In genomic region chr7:7417414-7417813, GRCh38 we compare ENCODE assay signal across 31 cellular contexts.
"Had no signal": no experiment of that assay in that cellular context is flagged by ENCODE, and none has a peak within 500 bp of the region (broad histone marks: within the 10 kb centered on the region; RNA-seq: fewer than 3 reads in every experiment).

No MANE protein-coding gene starts in this region.

- H3K27ac ChIP-seq: RWPE1 had no signal

- H3K4me3 Mint-ChIP-seq: activated CD4-positive, alpha-beta memory T cell treated with anti-CD3 and anti-CD28 coated beads, Interleukin-2, amount 10 ng/mL, durations not matched to agents 7 days and 5 days; activated CD8-positive, alpha-beta memory T cell treated with anti-CD3 and anti-CD28 coated beads, Interleukin-2, amount 10 ng/mL, durations not matched to agents 7 days and 5 days; activated naive CD4-positive, alpha-beta T cell treated with anti-CD3 and anti-CD28 coated beads, Interleukin-2, amount 10 ng/mL, durations not matched to agents 7 days and 5 days; activated naive CD8-positive, alpha-beta T cell; activated naive CD8-positive, alpha-beta T cell treated with anti-CD3 and anti-CD28 coated beads, Interleukin-2, amount 50 U/mL, for 24 hours; brain; T-cell had no signal

- H3K27ac Mint-ChIP-seq: activated CD4-positive, alpha-beta memory T cell treated with anti-CD3 and anti-CD28 coated beads, Interleukin-2, amount 10 ng/mL, durations not matched to agents 7 days and 5 days; activated CD8-positive, alpha-beta memory T cell treated with anti-CD3 and anti-CD28 coated beads, Interleukin-2, amount 10 ng/mL, durations not matched to agents 7 days and 5 days; activated naive CD4-positive, alpha-beta T cell treated with anti-CD3 and anti-CD28 coated beads, Interleukin-2, amount 10 ng/mL, durations not matched to agents 7 days and 5 days; activated naive CD8-positive, alpha-beta T cell; activated naive CD8-positive, alpha-beta T cell treated with anti-CD3 and anti-CD28 coated beads, Interleukin-2, amount 50 U/mL, for 24 hours; brain had no signal

- H3K36me3 Mint-ChIP-seq: activated CD8-positive, alpha-beta memory T cell treated with anti-CD3 and anti-CD28 coated beads, Interleukin-2, amount 10 ng/mL, durations not matched to agents 7 days and 5 days; activated naive CD4-positive, alpha-beta T cell treated with anti-CD3 and anti-CD28 coated beads, Interleukin-2, amount 10 ng/mL, durations not matched to agents 7 days and 5 days; brain; T-cell had no signal

- H3K36me3 ChIP-seq: WERI-Rb-1 had no signal

- H3K4me1 Mint-ChIP-seq: brain had no signal

- ATAC-seq: activated CD8-positive, alpha-beta memory T cell treated with anti-CD3 and anti-CD28 coated beads, Interleukin-2, amount 10 ng/mL, durations not matched to agents 7 days and 5 days; activated naive CD8-positive, alpha-beta T cell treated with anti-CD3 and anti-CD28 coated beads, Interleukin-2, amount 50 U/mL, for 24 hours; PC-3; Right ventricle myocardium inferior; SK-N-SH treated with all-trans-retinoic acid at 6 μM for 48 hours; T-cell had no signal

- H3K27me3 Mint-ChIP-seq: activated CD4-positive, alpha-beta memory T cell treated with anti-CD3 and anti-CD28 coated beads, Interleukin-2, amount 10 ng/mL, durations not matched to agents 7 days and 5 days; activated CD8-positive, alpha-beta memory T cell treated with anti-CD3 and anti-CD28 coated beads, Interleukin-2, amount 10 ng/mL, durations not matched to agents 7 days and 5 days; activated naive CD4-positive, alpha-beta T cell treated with anti-CD3 and anti-CD28 coated beads, Interleukin-2, amount 10 ng/mL, durations not matched to agents 7 days and 5 days; activated naive CD8-positive, alpha-beta T cell; activated naive CD8-positive, alpha-beta T cell treated with anti-CD3 and anti-CD28 coated beads, Interleukin-2, amount 50 U/mL, for 24 hours; brain; T-cell had no signal

- H3K9me3 Mint-ChIP-seq: activated CD4-positive, alpha-beta memory T cell treated with anti-CD3 and anti-CD28 coated beads, Interleukin-2, amount 10 ng/mL, durations not matched to agents 7 days and 5 days; activated naive CD4-positive, alpha-beta T cell treated with anti-CD3 and anti-CD28 coated beads, Interleukin-2, amount 10 ng/mL, durations not matched to agents 7 days and 5 days; activated naive CD8-positive, alpha-beta T cell treated with anti-CD3 and anti-CD28 coated beads, Interleukin-2, amount 50 U/mL, for 24 hours; brain; T-cell had no signal

- DNase-seq: activated CD4-positive, alpha-beta memory T cell treated with anti-CD3 and anti-CD28 coated beads, Interleukin-2, amount 10 ng/mL, durations not matched to agents 7 days and 5 days; activated CD4-positive, alpha-beta T cell treated with anti-CD3 and anti-CD28 coated beads for 1 hour; activated CD4-positive, alpha-beta T cell treated with anti-CD3 and anti-CD28 coated beads for 48 hours; activated CD4-positive, CD25-positive, alpha-beta regulatory T cell; activated CD8-positive, alpha-beta memory T cell treated with anti-CD3 and anti-CD28 coated beads for 24 hours; activated CD8-positive, alpha-beta memory T cell treated with anti-CD3 and anti-CD28 coated beads, Interleukin-2, amount 10 ng/mL, durations not matched to agents 7 days and 5 days; activated CD8-positive, alpha-beta memory T cell treated with anti-CD3 and anti-CD28 coated beads, Interleukin-2, amount 50 U/mL, for 48 hours; activated effector memory CD4-positive, alpha-beta T cell treated with Interleukin-2 at 50 U/mL for 16 hours; activated naive CD4-positive, alpha-beta T cell treated with anti-CD3 and anti-CD28 coated beads, Interleukin-2, amount 10 ng/mL, durations not matched to agents 7 days and 5 days; activated naive CD8-positive, alpha-beta T cell treated with anti-CD3 and anti-CD28 coated beads, Interleukin-2, amount 50 U/mL, for 24 hours; activated T-cell treated with anti-CD3 and anti-CD28 coated beads, Interleukin-2, amount 50 U/mL, for 48 hours; anterior cingulate cortex; caudate nucleus; cerebellar nuclear complex; MM.1S; NCI-H1092; NCI-H1436 treated with DMSO at 0.1 percent for 48 hours; NCI-H187; NCI-H2081; NCI-H226; NCI-H524 treated with DMSO at 0.1 percent for 48 hours; PC-3; SIG-M5; T-cell; T1000; WERI-Rb-1 had no signal
